21 cellular contexts compared by ENCODE assay signal in genomic region chr1:18676431-18676830, GRCh38. TPM values are rescaled to one million over a fixed set of nuclear protein-coding genes. Genes with fewer than 3 reads are reported as not detected.
"Had no signal": no experiment of that assay in that cellular context is flagged by ENCODE, and none has a peak within 500 bp of the region (broad histone marks: within the 10 kb centered on the region; RNA-seq: fewer than 3 reads in every experiment).

No MANE protein-coding gene starts in this region.

- H3K36me3 ChIP-seq: brain microvascular endothelial cell, esophagus muscularis mucosa, left lung had no signal

- H3K9me3 ChIP-seq: esophagus muscularis mucosa, left lung, testis had no signal

- H3K9ac ChIP-seq: parathyroid adenoma had no signal

- H2AFZ ChIP-seq: parathyroid adenoma had no signal

- H3K4me3 ChIP-seq: dorsolateral prefrontal cortex, esophagus muscularis mucosa, left lung, testis had no signal

- ATAC-seq: activated T-cell treated with anti-CD3 and anti-CD28 coated beads, Interleukin-2, amount 50 U/mL, for 4 hours; left lung; natural killer cell had no signal

- H3K27ac Mint-ChIP-seq: activated naive CD8-positive, alpha-beta T cell treated with anti-CD3 and anti-CD28 coated beads for 36 hours; natural killer cell; stimulated activated naive CD8-positive, alpha-beta T cell treated with anti-CD3 and anti-CD28 coated beads, Interleukin-15, Interleukin-2, amounts not matched to agents 100 ng/mL and 50 ng/mL, for 24 hours had no signal

- H3K4me1 ChIP-seq: esophagus muscularis mucosa, left lung, parathyroid adenoma, testis had no signal

- H3K27ac ChIP-seq: brain microvascular endothelial cell, dorsolateral prefrontal cortex, esophagus muscularis mucosa, left lung, parathyroid adenoma, testis had no signal

- H3K4me3 Mint-ChIP-seq: activated naive CD8-positive, alpha-beta T cell treated with anti-CD3 and anti-CD28 coated beads for 36 hours; activated T-cell treated with anti-CD3 and anti-CD28 coated beads, Interleukin-2, amount 50 U/mL, for 4 hours; natural killer cell; stimulated activated naive CD8-positive, alpha-beta T cell treated with anti-CD3 and anti-CD28 coated beads, Interleukin-15, Interleukin-2, amounts not matched to agents 100 ng/mL and 50 ng/mL, for 24 hours had no signal

- DNase-seq: activated CD4-positive, alpha-beta T cell treated with anti-CD3 and anti-CD28 coated beads, Interleukin-2, amount 50 U/mL, for 4 hours; activated CD4-positive, CD25-positive, alpha-beta regulatory T cell; activated effector memory CD4-positive, alpha-beta T cell treated with anti-CD3 and anti-CD28 coated beads, Interleukin-2, amount 50 U/mL, for 16 hours; activated naive CD8-positive, alpha-beta T cell treated with anti-CD3 and anti-CD28 coated beads for 36 hours; activated T-cell treated with anti-CD3 and anti-CD28 coated beads, Interleukin-2, amount 50 U/mL, for 4 hours; brain microvascular endothelial cell; dorsolateral prefrontal cortex; glutamatergic neuron; islet precursor cell; left lung; natural killer cell; stimulated activated CD4-positive, alpha-beta T cell treated with anti-CD3 and anti-CD28 coated beads, Interleukin-2, amount 100 ng/mL, for 48 hours; testis had no signal

- H3K36me3 Mint-ChIP-seq: activated naive CD8-positive, alpha-beta T cell treated with anti-CD3 and anti-CD28 coated beads for 36 hours; natural killer cell had no signal

- H3K9me3 Mint-ChIP-seq: activated naive CD8-positive, alpha-beta T cell treated with anti-CD3 and anti-CD28 coated beads for 36 hours; activated T-cell treated with anti-CD3 and anti-CD28 coated beads, Interleukin-2, amount 50 U/mL, for 4 hours; natural killer cell; stimulated activated naive CD8-positive, alpha-beta T cell treated with anti-CD3 and anti-CD28 coated beads, Interleukin-15, Interleukin-2, amounts not matched to agents 100 ng/mL and 50 ng/mL, for 24 hours had no signal

- H3K79me2 ChIP-seq: parathyroid adenoma had no signal

- H3K4me1 Mint-ChIP-seq: natural killer cell had no signal

- H3K27me3 ChIP-seq: brain microvascular endothelial cell, testis had no signal

RNA-seq across cellular contexts. Expression of gene PAX7, which starts 45.8 kb away (rescaled TPM):
- total RNA-seq: activated naive CD8-positive, alpha-beta T cell treated with anti-CD3 and anti-CD28 coated beads for 36 hours; activated T-cell treated with anti-CD3 and anti-CD28 coated beads, Interleukin-2, amount 50 U/mL, for 4 hours; esophagus muscularis mucosa; fibroblast of villous mesenchyme; left lung; mucosa of gallbladder; natural killer cell; renal cortical epithelial cell; T-helper 1 cell treated with Interleukin-12 subunit alpha and Interleukin-12 subunit beta and Interleukin-4 antibody, amounts not matched to agents 30 ng/mL and 1 ng/mL, for 36 hours; ureter had no signal
